Comparison of ENCODE assay signal across 9 cellular contexts in genomic region chr10:15719899-15720634, GRCh38. TPM values are rescaled to one million over a fixed set of nuclear protein-coding genes. Genes with fewer than 3 reads are reported as not detected.
DNase-seq lines count a peak whose midpoint lies in the region; ATAC-seq, FAIRE-seq and TF ChIP-seq lines count a peak whose summit lies in the region.
"Had no signal": no experiment of that assay in that cellular context is flagged by ENCODE, and none has a peak within 500 bp of the region (broad histone marks: within the 10 kb centered on the region; RNA-seq: fewer than 3 reads in every experiment).

ITGA8 (minus strand) TSS chr10:15719922; CDS start chr10:15719771, 151 bp downstream.

- no peak within 1 kb of the TSS for H2BK5ac ChIP-seq in neuronal stem cell (ENCODE audit: low read length)

- DNase-seq in D721Med (ENCODE audit: insufficient read length, low spot score) (no peak), NB4 (ENCODE audit: low read depth) (peak; percentile 4), esophagus muscularis mucosa (ENCODE audit: extremely low spot score) (no peak), neuronal stem cell (ENCODE audit: low spot score) (peak; percentile 57), activated T-cell treated with anti-CD3 and anti-CD28 coated beads for 4 hours (no peak)
- DNase-seq in activated effector memory CD4-positive, alpha-beta T cell treated with Interleukin-2 at 50 U/mL for 16 hours, result no peak
- DNase-seq: activated naive CD8-positive, alpha-beta T cell treated with anti-CD3 and anti-CD28 coated beads, Interleukin-2, amount 10 ng/mL, durations not matched to agents 7 days and 5 days had no signal

- FAIRE-seq in D721Med (lab: Jason Lieb, UNC), result peak; percentile 63

- no peak within 1 kb of the TSS for H2BK12ac ChIP-seq in neuronal stem cell (ENCODE audit: low read length)

- intact Hi-C loops in esophagus muscularis mucosa (cut with DNase I), result loop anchor here (5.0 kb wide), 3 partner anchors 102 to 288 kb away; no protein-coding TSS in a partner anchor

- H2BK15ac ChIP-seq in neuronal stem cell (ENCODE audit: low read length), result no peak within 1 kb of the TSS

- H3K27ac ChIP-seq in esophagus muscularis mucosa (replicated peaks in 1 of 4) (peak within 1 kb of the TSS; percentile 56 to 77 (median 66)), neuronal stem cell (replicated peaks; ENCODE audit: low read length) (no peak within 1 kb of the TSS)

- H3K18ac ChIP-seq in neuronal stem cell (ENCODE audit: low read length), result peak within 1 kb of the TSS; percentile 72

- H3K4me1 ChIP-seq in esophagus muscularis mucosa (peaks cover 11 to 48% (median 36%) of the 10 kb centered on the region in 4 donors), neuronal stem cell (ENCODE audit: control insufficient read depth in 2 of 2, insufficient read depth in 1 of 2, low read depth in 1 of 2, low read length in 2 of 2) (peaks cover 0 to 5% of the 10 kb centered on the region in 2 donors)

- H3K27me3 ChIP-seq in esophagus muscularis mucosa (peaks cover 0 to 26% (median 0%) of the 10 kb centered on the region in 4 donors), neuronal stem cell (ENCODE audit: control insufficient read depth in 3 of 3, insufficient read depth in 3 of 3, low read depth in 1 of 3, low read length in 3 of 3) (peaks cover 7 to 79% (median 21%) of the 10 kb centered on the region in 3 experiments)

- ATAC-seq in GM19035 (IDR thresholded peaks at IDR 0.05; ENCODE audit: unreplicated experiment) (no peak), HG03571 (IDR thresholded peaks at IDR 0.05; ENCODE audit: unreplicated experiment) (no peak)

- no peak within 1 kb of the TSS for H3K14ac ChIP-seq in neuronal stem cell (ENCODE audit: low read length)

- no peak within 1 kb of the TSS for H2AK5ac ChIP-seq in neuronal stem cell (ENCODE audit: low read depth, low read length)

- TF ChIP-seq EP300 in esophagus muscularis mucosa (IDR thresholded peaks at IDR 0.05), result no peak

- H3K4ac ChIP-seq in neuronal stem cell (ENCODE audit: low read length), result no peak within 1 kb of the TSS

- no peak within 1 kb of the TSS for H4K8ac ChIP-seq in neuronal stem cell (ENCODE audit: low read depth, low read length)

- peak within 1 kb of the TSS; percentile 76 for H2AFZ ChIP-seq in neuronal stem cell (ENCODE audit: low read length)

- WGBS in esophagus muscularis mucosa, result 41% methylated on average over 12 of the region's 33 CpGs
- WGBS in neuronal stem cell (ENCODE audit: extremely low coverage in 2 of 2, insufficient read length in 2 of 2, insufficient replicate concordance in 1 of 2), 2 donors, result no CpG with 5 or more reads among the region's 33 CpGs

- no peaks in the 10 kb centered on the region for H3K36me3 ChIP-seq in esophagus muscularis mucosa
- no peaks in the 10 kb centered on the region for H3K36me3 ChIP-seq in neuronal stem cell (replicated peaks in 1 of 2; ENCODE audit: control insufficient read depth in 2 of 2, insufficient read depth in 2 of 2, low read length in 2 of 2)

- peak within 1 kb of the TSS; percentile 38 for H3K9ac ChIP-seq in neuronal stem cell (ENCODE audit: low read depth, low read length, poor library complexity)

- TF ChIP-seq CTCF in D721Med (IDR thresholded peaks at IDR 0.05; ENCODE audit: insufficient read depth, missing control alignments) (peak; percentile 16), NB4 (IDR thresholded peaks at IDR 0.05; ENCODE audit: low read depth, low read length) (no peak), esophagus muscularis mucosa (IDR thresholded peaks at IDR 0.05) (peak; percentile 52 to 65 (median 53))

- peak within 1 kb of the TSS; percentile 94 for H3K23ac ChIP-seq in neuronal stem cell (ENCODE audit: low read depth, low read length, poor library complexity)

- H2BK120ac ChIP-seq in neuronal stem cell (ENCODE audit: low read depth, low read length), result no peak within 1 kb of the TSS

- no peak for TF ChIP-seq POLR2A in NB4 (IDR thresholded peaks at IDR 0.05; ENCODE audit: extremely low read depth, insufficient read length)
- TF ChIP-seq POLR2A in esophagus muscularis mucosa (IDR thresholded peaks at IDR 0.05; ENCODE audit: low read depth), result no peak

- H4K91ac ChIP-seq in neuronal stem cell (ENCODE audit: low read depth, low read length, poor library complexity), result no peak within 1 kb of the TSS

- H3K79me1 ChIP-seq in neuronal stem cell (ENCODE audit: low read depth, low read length), result no peaks in the 10 kb centered on the region

- H3K4me2 ChIP-seq in neuronal stem cell (ENCODE audit: insufficient read depth, low read length, poor library complexity, severe bottlenecking), result peak within 1 kb of the TSS; percentile 85

- no peaks in the 10 kb centered on the region for H3K9me3 ChIP-seq in esophagus muscularis mucosa
- no peaks in the 10 kb centered on the region for H3K9me3 ChIP-seq in neuronal stem cell (replicated peaks in 1 of 2; ENCODE audit: control insufficient read depth in 2 of 2, insufficient read depth in 1 of 2, low read depth in 1 of 2, low read length in 2 of 2)

- H3K4me3 ChIP-seq in NB4 (ENCODE audit: low read depth, low read length) (no peak within 1 kb of the TSS), esophagus muscularis mucosa (peak within 1 kb of the TSS; percentile 61 to 75 (median 66)), neuronal stem cell (ENCODE audit: low read length in 2 of 2) (peak within 1 kb of the TSS in 1 of 2 donors; percentile 79)

RNA-seq across cellular contexts. Expression of gene ITGA8, which starts in this region (rescaled TPM):
- total RNA-seq in esophagus muscularis mucosa, result 100 to 1,000 TPM in 1 of 4 donors, 10 to 100 TPM in 3; 26.2 to 113 (median 50.4) TPM
- not detected for polyA plus RNA-seq in neuronal stem cell (2013, experiment 1 of 2)
- polyA plus RNA-seq in neuronal stem cell (2013, experiment 2 of 2), result not detected
- total RNA-seq: activated naive CD8-positive, alpha-beta T cell treated with anti-CD3 and anti-CD28 coated beads, Interleukin-2, amount 10 ng/mL, durations not matched to agents 7 days and 5 days had no signal

Comparison
In these comparisons a context has a peak if more than half of its experiments do, and no peak if none do; other contexts are left out.
1. DNase-seq: peak in NB4 (single experiment) and neuronal stem cell (single experiment); none in D721Med (single experiment), esophagus muscularis mucosa (single experiment), activated T-cell treated with anti-CD3 and anti-CD28 coated beads for 4 hours (single experiment) and activated effector memory CD4-positive, alpha-beta T cell treated with Interleukin-2 at 50 U/mL for 16 hours (single experiment).